In the genomic region with DNA sequence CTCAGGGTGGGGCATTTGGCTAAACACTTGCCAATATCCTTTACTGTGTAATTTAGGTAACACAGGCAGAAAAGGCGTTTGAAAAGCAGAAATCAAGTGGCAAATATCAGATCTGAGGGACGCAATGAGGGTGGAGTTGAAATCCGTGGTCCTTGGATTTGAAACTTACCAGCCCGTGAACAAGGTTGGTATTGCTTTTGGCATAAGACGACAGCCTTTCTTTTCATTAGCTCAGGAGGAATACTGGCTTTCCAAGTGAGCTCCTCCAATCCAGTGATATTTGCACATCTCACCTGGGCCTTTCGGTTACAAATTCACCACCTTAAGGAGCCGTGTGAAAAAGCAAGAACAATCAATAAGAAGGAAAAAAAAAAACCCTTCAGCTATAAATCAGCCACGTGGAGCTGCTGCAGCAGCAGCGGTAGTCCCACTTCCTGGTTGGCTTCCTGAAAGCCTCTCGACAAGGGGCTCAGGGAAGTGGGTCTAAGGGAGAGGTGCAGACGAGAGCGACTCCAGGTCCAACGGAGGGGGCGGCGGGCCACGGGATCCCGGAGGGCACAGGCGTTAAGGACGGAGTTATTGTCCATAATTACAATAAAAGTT, we compare ENCODE assay signal across 8 cellular contexts. TPM values are rescaled to one million over a fixed set of nuclear protein-coding genes. Genes with fewer than 3 reads are reported as not detected.
DNase-seq lines count a peak whose midpoint lies in the region; ATAC-seq and TF ChIP-seq lines count a peak whose summit lies in the region.

No MANE protein-coding gene starts in this region.

- H3K4me3 ChIP-seq in Panc1 (ENCODE audit: low read depth in 2 of 2, low read length in 2 of 2) (peak overlapping the region; percentile 59 to 75), right cardiac atrium (ENCODE audit: low read length) (peak overlapping the region; percentile 99), rectal smooth muscle tissue (ENCODE audit: low read length) (peak overlapping the region; percentile 92)

- intact Hi-C loops in CD14-positive monocyte (cut with micrococcal nuclease) = no loop called here
- intact Hi-C loops in Panc1 (cut with micrococcal nuclease; ENCODE audit: unreplicated experiment) = no loop called here
- intact Hi-C loops in right cardiac atrium (cut with DNase I) = loop anchor here in 1 of 4 donors (10.0 kb wide), 1 partner anchor 143 kb away; no protein-coding TSS in a partner anchor

- H3K36me3 ChIP-seq in Panc1 (ENCODE audit: control insufficient read depth, insufficient read depth, low read length) (peaks cover 11% of the 10 kb centered on the region; the same call in 1 of the 2 replicates), rectal smooth muscle tissue (ENCODE audit: control insufficient read depth, insufficient read depth, low read length) (no peaks in the 10 kb centered on the region)

- POLR2A ChIA-PET in Panc1 (lab: Charles Lee) = interaction anchor here (0.6 to 1.1 kb wide), 10 partner anchors 10 to 307 kb away, joined by 3 to 15 read pairs (median 6); no protein-coding TSS in a partner anchor

- peak overlapping the region; percentile 99 to 100 for H3K4me3 Mint-ChIP-seq in CD14-positive monocyte

- BruUV-seq in Panc1 (replicated peaks; lab: Mats Ljungman, UMichigan) = TSS peak; percentile 80

- H3K36me3 Mint-ChIP-seq in CD14-positive monocyte = peaks cover 20 to 22% of the 10 kb centered on the region in 2 donors

- peak overlapping the region; percentile 82 to 93 (median 89) for H3K27ac Mint-ChIP-seq in CD14-positive monocyte

- H3K27me3 ChIP-seq in Panc1 (ENCODE audit: control insufficient read depth, insufficient read depth, low read length) (no peaks in the 10 kb centered on the region), right cardiac atrium (ENCODE audit: control insufficient read depth, insufficient read depth) (no peaks in the 10 kb centered on the region), rectal smooth muscle tissue (ENCODE audit: control insufficient read depth, insufficient read depth, low read length) (no peaks in the 10 kb centered on the region)

- CTCF ChIA-PET in Panc1 (lab: Charles Lee) = interaction anchor here (0.6 to 1.1 kb wide), 5 partner anchors 14 to 121 kb away, joined by 3 to 10 read pairs (median 4); no protein-coding TSS in a partner anchor

- peaks cover 27% of the 10 kb centered on the region for H3K4me1 ChIP-seq in Panc1 (ENCODE audit: control insufficient read depth, insufficient read depth, low read length)
- no peaks in the 10 kb centered on the region for H3K4me1 ChIP-seq in right cardiac atrium (ENCODE audit: control insufficient read depth, insufficient read depth, low read length)
- H3K4me1 ChIP-seq in rectal smooth muscle tissue (ENCODE audit: control insufficient read depth, insufficient read depth, low read length) = peaks cover 11% of the 10 kb centered on the region

- DNase-seq in CD14-positive monocyte (ENCODE audit: low spot score) (no peak), Panc1 (ENCODE audit: low read depth, low spot score) (no peak), amniotic epithelial cell (ENCODE audit: low read depth) (peak; percentile 25), right cardiac atrium (peak in 2 of 3 donors; percentile 58 to 61)

- TF ChIP-seq CTCF in CD14-positive monocyte (IDR thresholded peaks at IDR 0.05) (no peak), Panc1 (IDR thresholded peaks at IDR 0.05) (no peak)

- H3K4me1 Mint-ChIP-seq in CD14-positive monocyte = peaks cover 44% of the 10 kb centered on the region

- 7% methylated on average over 19 of the region's 19 CpGs for WGBS in right cardiac atrium

- in situ Hi-C loops in Panc1 (cut with HindIII; ENCODE audit: low pct_unique_long_range_greater_than_20kb, low sequenced_read_pairs) = loop anchor here (25.0 kb wide), 1 partner anchor 94 kb away; no protein-coding TSS in a partner anchor

- H3K27ac ChIP-seq in Panc1 (ENCODE audit: low read length) = peak overlapping the region; percentile 97
- H3K27ac ChIP-seq in right cardiac atrium (ENCODE audit: low read length) = peak overlapping the region; percentile 85
- peak overlapping the region; percentile 51 for H3K27ac ChIP-seq in rectal smooth muscle tissue (ENCODE audit: low read depth, low read length)

- ATAC-seq in GM18907 (IDR thresholded peaks at IDR 0.05; ENCODE audit: unreplicated experiment) (peak; percentile 28), HG03442 (IDR thresholded peaks at IDR 0.05; ENCODE audit: unreplicated experiment) (peak; percentile 14), Panc1 (peak; percentile 31), right cardiac atrium (peak; percentile 20 to 27), GM18867 (IDR thresholded peaks at IDR 0.05; ENCODE audit: unreplicated experiment) (no peak)

- H3K9ac ChIP-seq in rectal smooth muscle tissue (ENCODE audit: low read length) = peak overlapping the region; percentile 47

- peaks cover 0 to 3% (median 0%) of the 10 kb centered on the region in 7 donors for H3K9me3 Mint-ChIP-seq in CD14-positive monocyte

- no peaks in the 10 kb centered on the region for H3K9me3 ChIP-seq in Panc1 (ENCODE audit: control insufficient read depth, insufficient read depth, low read depth, low read length)
- no peaks in the 10 kb centered on the region for H3K9me3 ChIP-seq in right cardiac atrium (ENCODE audit: control insufficient read depth, low read length)

- H3K27me3 Mint-ChIP-seq in CD14-positive monocyte (ENCODE audit: low read depth in 3 of 3) = peaks cover 0 to 2% (median 0%) of the 10 kb centered on the region in 3 donors

RNA-seq across cellular contexts. Expression of a gene that starts 0.7 kb away (rescaled TPM):
- 10 to 100 TPM; 19.7 to 29.0 TPM for polyA plus RNA-seq in CD14-positive monocyte
- total RNA-seq in Panc1 (2021; ENCODE audit: unreplicated experiment) = 156 TPM
- 83.0 TPM for polyA plus RNA-seq in Panc1 (2012; ENCODE audit: insufficient read length)
- 10 to 100 TPM in 1 of 4 donors, 1 to 10 TPM in 3; 7.0 to 11.0 (median 8.4) TPM for total RNA-seq in right cardiac atrium
- polyA plus RNA-seq in right cardiac atrium = 3.6 TPM

Comparison
In these comparisons a context has a peak if more than half of its experiments do, and no peak if none do; other contexts are left out.
1. DNase-seq: peak in amniotic epithelial cell (single experiment) and right cardiac atrium (2 of 3); none in CD14-positive monocyte (single experiment) and Panc1 (single experiment).
2. RNA of a gene that starts 0.7 kb away (total RNA-seq): 156 TPM in Panc1 (single experiment); 7.0 to 11.0 TPM in right cardiac atrium; every median in the first group is over 10 times any median in the second.
3. Peak in every context shown above with its lines, with median percentiles within 50 percentile points of each other: H3K27ac ChIP-seq and H3K4me3 ChIP-seq.